1 cellular context compared by ENCODE assay signal in the genomic region with DNA sequence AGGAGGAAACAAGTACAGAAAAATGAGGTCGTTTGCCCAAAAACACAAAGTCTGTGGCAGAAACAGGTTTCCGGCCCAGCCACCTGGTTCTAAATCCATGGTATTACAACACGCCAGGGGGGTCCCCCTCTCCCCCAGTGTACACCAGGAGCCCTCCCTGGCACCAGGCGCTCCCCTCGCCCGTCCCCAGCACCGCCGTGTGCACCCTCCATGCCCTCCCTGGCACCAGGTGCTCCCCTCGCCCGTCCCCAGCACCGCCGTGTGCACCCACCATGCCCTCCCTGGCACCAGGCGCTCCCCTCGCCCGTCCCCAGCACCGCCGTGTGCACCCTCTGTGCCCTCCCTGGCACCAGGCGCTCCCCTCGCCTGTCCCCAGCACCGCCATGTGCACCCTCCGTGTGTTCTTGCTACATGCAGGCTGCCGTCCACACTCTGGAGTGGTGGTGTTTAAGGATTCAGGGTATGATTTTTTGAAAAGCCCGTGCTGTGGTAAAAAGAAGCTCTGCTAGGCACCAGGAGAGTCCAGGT.
TF ChIP-seq lines count a peak whose summit lies in the region.

No MANE protein-coding gene starts in this region.

TF ChIP-seq in SK-N-SH treated with all-trans-retinoic acid at 6 μM for 48 hours, 23 proteins besides CTCF, POLR2A, EP300 and RAD21 (continued from another document):
- TF ChIP-seq PPARA (CRISPR knock-in tag; IDR thresholded peaks at IDR 0.05; ENCODE audit: borderline replicate concordance) (no peak), BACH2 (CRISPR knock-in tag; IDR thresholded peaks at IDR 0.05; ENCODE audit: borderline replicate concordance) (no peak), OSR1 (CRISPR knock-in tag; IDR thresholded peaks at IDR 0.05) (no peak), ZC3H10 (CRISPR knock-in tag; IDR thresholded peaks at IDR 0.05) (no peak), CREB5 (CRISPR knock-in tag; IDR thresholded peaks at IDR 0.05; ENCODE audit: low read depth) (no peak), ARNTL (CRISPR knock-in tag; IDR thresholded peaks at IDR 0.05; ENCODE audit: borderline replicate concordance, low read depth) (no peak), ISL1 (CRISPR knock-in tag; IDR thresholded peaks at IDR 0.05) (no peak), ZNF565 (CRISPR knock-in tag; conservative IDR thresholded peaks at IDR 0.05; ENCODE audit: low read depth) (no peak), SNAI2 (CRISPR knock-in tag; IDR thresholded peaks at IDR 0.05) (no peak), PATZ1 (CRISPR knock-in tag; IDR thresholded peaks at IDR 0.05; ENCODE audit: borderline replicate concordance) (no peak), TOX (CRISPR knock-in tag; IDR thresholded peaks at IDR 0.05; ENCODE audit: borderline replicate concordance) (no peak), CSDC2 (CRISPR knock-in tag; IDR thresholded peaks at IDR 0.05) (no peak), ESRRG (CRISPR knock-in tag; IDR thresholded peaks at IDR 0.05) (no peak), TCF4 (CRISPR knock-in tag; IDR thresholded peaks at IDR 0.05; ENCODE audit: borderline replicate concordance) (no peak), ZFP30 (CRISPR knock-in tag; IDR thresholded peaks at IDR 0.05) (no peak), ZNF70 (CRISPR knock-in tag; IDR thresholded peaks at IDR 0.05) (no peak), ZNF8 (CRISPR knock-in tag; IDR thresholded peaks at IDR 0.05) (no peak)
TF ChIP-seq in SK-N-SH treated with all-trans-retinoic acid at 6 μM for 48 hours: peak in this region for 0.
